3 cellular contexts compared by ENCODE assay signal in the genomic region with DNA sequence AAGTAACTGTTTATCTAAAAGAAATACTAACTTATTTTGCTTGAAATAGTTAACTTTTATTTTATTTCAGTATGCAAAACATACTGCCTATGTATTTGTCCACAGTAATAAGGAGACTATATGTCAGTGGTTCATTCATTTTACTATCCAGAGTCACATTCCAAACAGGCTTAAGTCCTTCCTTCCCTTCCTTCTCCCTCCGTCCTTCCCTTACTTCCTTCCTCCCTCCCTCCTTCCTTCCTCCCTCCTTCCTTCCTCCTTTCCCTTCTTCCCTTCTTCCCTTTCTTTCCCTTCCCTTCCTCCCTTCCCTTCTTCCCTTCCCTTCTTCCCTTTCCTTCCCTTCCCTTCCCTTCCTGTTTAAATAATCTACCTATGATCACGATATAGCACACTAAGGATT.
TF ChIP-seq lines count a peak whose summit lies in the region.

No MANE protein-coding gene starts in this region.

TF ChIP-seq in HEK293, 187 proteins besides CTCF, POLR2A, EP300 and RAD21:
- TF ChIP-seq REPIN1 (tag by site-specific recombination; IDR thresholded peaks at IDR 0.05; ENCODE audit: low read depth): no peak
- TF ChIP-seq ZNF366 (tag by site-specific recombination; conservative IDR thresholded peaks at IDR 0.05): peak; percentile 38; the same call in 1 of the 2 replicates

TF ChIP-seq in H1, 55 proteins besides CTCF, POLR2A, EP300 and RAD21:
- TF ChIP-seq FOSL1 (IDR thresholded peaks at IDR 0.05; ENCODE audit: insufficient read depth, low read depth, low read length): no peak
- no peak for TF ChIP-seq RFX5 (IDR thresholded peaks at IDR 0.05; ENCODE audit: borderline replicate concordance, low read depth, low read length)

TF ChIP-seq in GM23338, 12 proteins besides CTCF, POLR2A, EP300 and RAD21:
- no peak for TF ChIP-seq EZH2phosphoT487 (IDR thresholded peaks at IDR 0.05; ENCODE audit: unreplicated experiment)
- TF ChIP-seq CREB1 (CRISPR knock-in tag; IDR thresholded peaks at IDR 0.05; ENCODE audit: low read depth): no peak
- TF ChIP-seq ZNF331 (CRISPR knock-in tag; IDR thresholded peaks at IDR 0.05; ENCODE audit: low read depth): no peak
- TF ChIP-seq, protein P1, sequence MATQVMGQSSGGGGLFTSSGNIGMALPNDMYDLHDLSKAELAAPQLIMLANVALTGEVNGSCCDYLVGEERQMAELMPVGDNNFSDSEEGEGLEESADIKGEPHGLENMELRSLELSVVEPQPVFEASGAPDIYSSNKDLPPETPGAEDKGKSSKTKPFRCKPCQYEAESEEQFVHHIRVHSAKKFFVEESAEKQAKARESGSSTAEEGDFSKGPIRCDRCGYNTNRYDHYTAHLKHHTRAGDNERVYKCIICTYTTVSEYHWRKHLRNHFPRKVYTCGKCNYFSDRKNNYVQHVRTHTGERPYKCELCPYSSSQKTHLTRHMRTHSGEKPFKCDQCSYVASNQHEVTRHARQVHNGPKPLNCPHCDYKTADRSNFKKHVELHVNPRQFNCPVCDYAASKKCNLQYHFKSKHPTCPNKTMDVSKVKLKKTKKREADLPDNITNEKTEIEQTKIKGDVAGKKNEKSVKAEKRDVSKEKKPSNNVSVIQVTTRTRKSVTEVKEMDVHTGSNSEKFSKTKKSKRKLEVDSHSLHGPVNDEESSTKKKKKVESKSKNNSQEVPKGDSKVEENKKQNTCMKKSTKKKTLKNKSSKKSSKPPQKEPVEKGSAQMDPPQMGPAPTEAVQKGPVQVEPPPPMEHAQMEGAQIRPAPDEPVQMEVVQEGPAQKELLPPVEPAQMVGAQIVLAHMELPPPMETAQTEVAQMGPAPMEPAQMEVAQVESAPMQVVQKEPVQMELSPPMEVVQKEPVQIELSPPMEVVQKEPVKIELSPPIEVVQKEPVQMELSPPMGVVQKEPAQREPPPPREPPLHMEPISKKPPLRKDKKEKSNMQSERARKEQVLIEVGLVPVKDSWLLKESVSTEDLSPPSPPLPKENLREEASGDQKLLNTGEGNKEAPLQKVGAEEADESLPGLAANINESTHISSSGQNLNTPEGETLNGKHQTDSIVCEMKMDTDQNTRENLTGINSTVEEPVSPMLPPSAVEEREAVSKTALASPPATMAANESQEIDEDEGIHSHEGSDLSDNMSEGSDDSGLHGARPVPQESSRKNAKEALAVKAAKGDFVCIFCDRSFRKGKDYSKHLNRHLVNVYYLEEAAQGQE (IDR thresholded peaks at IDR 0.05; ENCODE audit: unreplicated experiment): no peak
- no peak for TF ChIP-seq NANOG (IDR thresholded peaks at IDR 0.05; ENCODE audit: borderline replicate concordance)
- no peak for TF ChIP-seq ZNF114 (CRISPR knock-in tag; IDR thresholded peaks at IDR 0.05)
- TF ChIP-seq, protein P2, sequence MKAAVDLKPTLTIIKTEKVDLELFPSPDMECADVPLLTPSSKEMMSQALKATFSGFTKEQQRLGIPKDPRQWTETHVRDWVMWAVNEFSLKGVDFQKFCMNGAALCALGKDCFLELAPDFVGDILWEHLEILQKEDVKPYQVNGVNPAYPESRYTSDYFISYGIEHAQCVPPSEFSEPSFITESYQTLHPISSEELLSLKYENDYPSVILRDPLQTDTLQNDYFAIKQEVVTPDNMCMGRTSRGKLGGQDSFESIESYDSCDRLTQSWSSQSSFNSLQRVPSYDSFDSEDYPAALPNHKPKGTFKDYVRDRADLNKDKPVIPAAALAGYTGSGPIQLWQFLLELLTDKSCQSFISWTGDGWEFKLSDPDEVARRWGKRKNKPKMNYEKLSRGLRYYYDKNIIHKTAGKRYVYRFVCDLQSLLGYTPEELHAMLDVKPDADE (IDR thresholded peaks at IDR 0.05): no peak
- TF ChIP-seq JUNB (IDR thresholded peaks at IDR 0.05; ENCODE audit: unreplicated experiment): no peak
- TF ChIP-seq STAT1 (IDR thresholded peaks at IDR 0.05; ENCODE audit: unreplicated experiment): no peak
